In the genomic region with DNA sequence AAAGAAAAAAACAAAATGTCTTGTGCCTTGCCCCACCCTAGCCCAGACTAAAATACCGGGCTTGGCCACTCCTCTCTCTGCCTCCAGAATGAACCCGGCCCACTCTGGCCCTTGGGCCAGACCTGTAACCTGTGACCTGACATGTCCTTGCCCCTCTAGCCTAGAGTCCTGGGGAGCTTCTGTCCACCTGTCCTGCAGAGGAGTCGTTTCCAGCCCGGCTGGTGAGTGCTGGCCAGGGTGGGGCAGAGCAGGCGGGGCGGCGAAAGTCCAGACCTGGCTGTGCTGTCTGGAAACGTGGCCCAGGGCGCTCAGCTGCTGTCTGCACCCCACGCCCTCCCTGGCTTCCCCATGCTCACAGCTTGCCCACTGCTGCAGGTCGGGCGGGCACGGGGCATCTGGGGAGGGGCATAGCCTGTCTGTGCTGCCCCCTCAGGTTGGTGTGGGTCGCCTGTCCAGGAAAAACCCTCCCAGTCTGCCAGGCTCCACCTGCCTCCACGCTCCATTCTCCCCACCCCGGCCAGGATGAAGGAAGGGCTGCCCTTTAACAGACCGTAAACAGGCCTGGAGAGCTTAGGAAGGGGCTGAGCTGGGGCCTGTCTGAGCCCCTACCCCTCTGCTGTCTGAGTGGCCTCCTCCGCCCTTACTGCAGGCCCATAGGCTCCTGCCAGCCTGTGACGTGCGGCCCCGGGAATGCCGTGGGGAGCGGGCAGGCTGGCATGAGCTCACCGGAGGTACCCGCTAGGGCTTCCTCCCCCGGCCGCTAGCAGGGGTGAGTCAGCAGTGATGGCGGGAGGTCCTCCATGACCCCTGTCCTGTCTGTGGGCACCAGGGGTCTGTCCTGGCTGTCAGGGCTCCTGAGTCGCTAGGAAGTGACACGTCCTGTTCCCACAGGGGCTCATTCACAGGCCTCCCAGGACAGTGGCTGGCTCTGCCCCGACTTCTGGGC, we compare ENCODE assay signal across 1 cellular context.
A peak's percentile ranks its signal among the peaks of the same experiment; 100 is the strongest.
TF ChIP-seq lines count a peak whose summit lies in the region.

No MANE protein-coding gene starts in this region.

TF ChIP-seq in K562, 482 proteins besides CTCF, POLR2A, EP300 and RAD21:
- TF ChIP-seq KLF6 (CRISPR knock-in tag; IDR thresholded peaks at IDR 0.05; ENCODE audit: borderline replicate concordance) (no peak), DPF2 (IDR thresholded peaks at IDR 0.05) (0 out of 2 replicates have a peak, but pooled peaks have one; percentile 4), RBFOX2 (IDR thresholded peaks at IDR 0.05; ENCODE audit: low read depth, low read length) (peak; percentile 63), MEIS2 (IDR thresholded peaks at IDR 0.05; ENCODE audit: partially characterized antibody) (no peak), ZNF23 (CRISPR knock-in tag; IDR thresholded peaks at IDR 0.05) (no peak), POLR2G (IDR thresholded peaks at IDR 0.05; ENCODE audit: low read depth, low read length) (peak; percentile 71), HDGF (IDR thresholded peaks at IDR 0.05) (0 out of 2 replicates have a peak, but pooled peaks have one; percentile 4), YBX1 (IDR thresholded peaks at IDR 0.05) (no peak), ZNF121 (CRISPR knock-in tag; conservative IDR thresholded peaks at IDR 0.05) (peak; percentile 55)
- TF ChIP-seq, protein P1, sequence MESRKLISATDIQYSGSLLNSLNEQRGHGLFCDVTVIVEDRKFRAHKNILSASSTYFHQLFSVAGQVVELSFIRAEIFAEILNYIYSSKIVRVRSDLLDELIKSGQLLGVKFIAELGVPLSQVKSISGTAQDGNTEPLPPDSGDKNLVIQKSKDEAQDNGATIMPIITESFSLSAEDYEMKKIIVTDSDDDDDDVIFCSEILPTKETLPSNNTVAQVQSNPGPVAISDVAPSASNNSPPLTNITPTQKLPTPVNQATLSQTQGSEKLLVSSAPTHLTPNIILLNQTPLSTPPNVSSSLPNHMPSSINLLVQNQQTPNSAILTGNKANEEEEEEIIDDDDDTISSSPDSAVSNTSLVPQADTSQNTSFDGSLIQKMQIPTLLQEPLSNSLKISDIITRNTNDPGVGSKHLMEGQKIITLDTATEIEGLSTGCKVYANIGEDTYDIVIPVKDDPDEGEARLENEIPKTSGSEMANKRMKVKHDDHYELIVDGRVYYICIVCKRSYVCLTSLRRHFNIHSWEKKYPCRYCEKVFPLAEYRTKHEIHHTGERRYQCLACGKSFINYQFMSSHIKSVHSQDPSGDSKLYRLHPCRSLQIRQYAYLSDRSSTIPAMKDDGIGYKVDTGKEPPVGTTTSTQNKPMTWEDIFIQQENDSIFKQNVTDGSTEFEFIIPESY (CRISPR knock-in tag; IDR thresholded peaks at IDR 0.05): peak; percentile 92
